In genomic region chr7:100808354-100808875, GRCh38 we compare ENCODE assay signal across 26 cellular contexts.
"Had no signal": no experiment of that assay in that cellular context is flagged by ENCODE, and none has a peak within 500 bp of the region (broad histone marks: within the 10 kb centered on the region; RNA-seq: fewer than 3 reads in every experiment).

No MANE protein-coding gene starts in this region.

- H3K9me3 ChIP-seq: MG63, Peyer's patch had no signal

- H3K27me3 ChIP-seq: MG63, Peyer's patch had no signal

- DNase-seq: activated CD4-positive, alpha-beta T cell treated with anti-CD3 and anti-CD28 coated beads for 48 hours; activated CD4-positive, alpha-beta T cell treated with anti-CD3 and anti-CD28 coated beads, Interleukin-2, amount 50 U/mL, for 4 hours; activated CD4-positive, CD25-positive, alpha-beta regulatory T cell treated with anti-CD3 and anti-CD28 coated beads, Interleukin-2, amount 50 U/mL, for 72 hours; activated CD8-positive, alpha-beta memory T cell treated with anti-CD3 and anti-CD28 coated beads, Interleukin-2, amount 10 ng/mL, durations not matched to agents 7 days and 5 days; activated effector memory CD4-positive, alpha-beta T cell treated with anti-CD3 and anti-CD28 coated beads, Interleukin-2, amount 50 U/mL, for 16 hours; activated naive CD4-positive, alpha-beta T cell treated with Interleukin-2 at 50 U/mL for 16 hours; activated T-cell treated with anti-CD3 and anti-CD28 coated beads, Interleukin-2, amount 50 U/mL, for 24 hours; anterior cingulate cortex; MG63; MV-4-11; NCI-H1092 treated with DMSO at 0.1 percent for 48 hours; NCI-H1417 treated with DMSO at 0.1 percent for 48 hours; NCI-H1694; NCI-H2029; NCI-H345; NCI-H510A treated with DMSO at 0.1 percent for 48 hours; NCI-H69; NK-92 treated with Interleukin-12 subunit alpha and Interleukin-12 subunit beta, amount 100 ng/mL, for 24 hours; OCI-M1; Peyer's patch; SHP77 treated with DMSO at 0.1 percent for 48 hours; T-helper 17 cell; T-helper 9 cell had no signal

- H3K4me2 ChIP-seq: KMS-11 had no signal

- ATAC-seq: activated CD8-positive, alpha-beta memory T cell treated with anti-CD3 and anti-CD28 coated beads, Interleukin-2, amount 10 ng/mL, durations not matched to agents 7 days and 5 days; activated naive CD4-positive, alpha-beta T cell treated with anti-CD3 and anti-CD28 coated beads, Interleukin-2, amount 50 U/mL, for 72 hours; T-helper 17 cell; WTC11 had no signal

- H3K27ac ChIP-seq: KMS-11, Peyer's patch had no signal

- H3K4me3 ChIP-seq: MG63, Peyer's patch had no signal
